ENCODE assay signal across 33 cellular contexts in the genomic region with DNA sequence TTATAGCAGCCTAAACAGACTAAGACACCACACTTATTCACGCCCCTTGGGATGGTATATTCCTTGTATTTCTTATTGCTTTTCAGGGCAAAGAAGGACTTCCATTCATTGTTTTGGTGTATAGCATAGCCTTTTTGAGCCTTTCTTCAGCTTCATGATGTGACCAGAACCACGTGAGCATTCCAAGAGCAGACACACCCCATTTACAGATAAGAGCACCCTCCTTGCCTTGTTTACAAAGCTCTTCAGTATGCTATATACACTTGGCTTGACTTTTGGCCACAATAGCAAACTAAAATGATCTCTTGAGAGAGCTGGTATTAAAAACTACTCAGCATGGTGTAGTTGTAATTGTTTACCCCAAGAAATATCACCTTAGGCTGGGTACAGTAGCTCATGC.
DNase-seq lines count a peak whose midpoint lies in the region; ATAC-seq and TF ChIP-seq lines count a peak whose summit lies in the region.
"Had no signal": no experiment of that assay in that cellular context is flagged by ENCODE, and none has a peak within 500 bp of the region (broad histone marks: within the 10 kb centered on the region; RNA-seq: fewer than 3 reads in every experiment).

No MANE protein-coding gene starts in this region.

- H3K36me3 Mint-ChIP-seq in nephron progenitor cell (ENCODE audit: low read depth), result peaks cover 84% of the 10 kb centered on the region
- H3K36me3 Mint-ChIP-seq in naive thymus-derived CD8-positive, alpha-beta T cell, result peaks cover 0 to 3% (median 0%) of the 10 kb centered on the region in 3 donors
- H3K36me3 Mint-ChIP-seq: activated naive CD4-positive, alpha-beta T cell treated with anti-CD3 and anti-CD28 coated beads, Interleukin-2, amount 10 ng/mL, durations not matched to agents 7 days and 5 days; IgD-negative memory B cell had no signal

- H3K27me3 Mint-ChIP-seq in nephron progenitor cell (ENCODE audit: low read depth, poor library complexity), result peaks cover 3% of the 10 kb centered on the region
- peaks cover 0 to 10% (median 2%) of the 10 kb centered on the region in 5 donors for H3K27me3 Mint-ChIP-seq in naive thymus-derived CD8-positive, alpha-beta T cell
- H3K27me3 Mint-ChIP-seq: activated CD4-positive, alpha-beta memory T cell treated with anti-CD3 and anti-CD28 coated beads, Interleukin-2, amount 10 ng/mL, durations not matched to agents 7 days and 5 days; B cell; central memory CD8-positive, alpha-beta T cell; IgD-negative memory B cell had no signal

- no peak overlapping the region for H3K4me3 ChIP-seq in fibroblast of the aortic adventitia (ENCODE audit: low read depth, low read length)
- H3K4me3 ChIP-seq: A549, body of pancreas, heart right ventricle, neural progenitor cell, pancreas, Peyer's patch had no signal

- in situ Hi-C loops in KBM-7 (cut with MboI; ENCODE audit: low pct_unique_long_range_greater_than_20kb, low sequenced_read_pairs), result no loop called here

- H3K27ac Mint-ChIP-seq in nephron progenitor cell, result peak overlapping the region; percentile 92
- no peak overlapping the region for H3K27ac Mint-ChIP-seq in naive thymus-derived CD8-positive, alpha-beta T cell
- H3K27ac Mint-ChIP-seq: activated CD4-positive, alpha-beta memory T cell treated with anti-CD3 and anti-CD28 coated beads, Interleukin-2, amount 10 ng/mL, durations not matched to agents 7 days and 5 days; activated T-helper 1 cell treated with anti-CD3 and anti-CD28 coated beads, Interleukin-12 subunit alpha, Interleukin-12 subunit beta, Interleukin-2, Interleukin-4 antibody, amounts not matched to agents 30 ng/mL and 10 ng/mL and 1 ng/mL, durations not matched to agents 14 hours and 24 hours and 36 hours; B cell; CD4-positive, alpha-beta memory T cell; endodermal cell; IgD-negative memory B cell; neural progenitor cell had no signal

- POLR2A ChIA-PET in naive thymus-derived CD8-positive, alpha-beta T cell (lab: Charles Lee), result interaction anchor here (0.6 kb wide), 1 partner anchor 73 kb away, joined by 7 read pairs; no protein-coding TSS in a partner anchor

- H3K9me3 Mint-ChIP-seq in nephron progenitor cell, result no peaks in the 10 kb centered on the region
- H3K9me3 Mint-ChIP-seq in naive thymus-derived CD8-positive, alpha-beta T cell, result peaks cover 0 to 3% (median 0%) of the 10 kb centered on the region in 9 donors
- H3K9me3 Mint-ChIP-seq: activated CD4-positive, alpha-beta memory T cell treated with anti-CD3 and anti-CD28 coated beads, Interleukin-2, amount 10 ng/mL, durations not matched to agents 7 days and 5 days; activated naive CD4-positive, alpha-beta T cell treated with anti-CD3 and anti-CD28 coated beads, Interleukin-2, amount 10 ng/mL, durations not matched to agents 7 days and 5 days; activated T-helper 1 cell treated with anti-CD3 and anti-CD28 coated beads, Interleukin-12 subunit alpha, Interleukin-12 subunit beta, Interleukin-2, Interleukin-4 antibody, amounts not matched to agents 30 ng/mL and 10 ng/mL and 1 ng/mL, durations not matched to agents 14 hours and 24 hours and 36 hours; central memory CD8-positive, alpha-beta T cell; IgD-negative memory B cell; neural progenitor cell had no signal

- no peak overlapping the region for H3K4me3 Mint-ChIP-seq in nephron progenitor cell
- no peak overlapping the region for H3K4me3 Mint-ChIP-seq in naive thymus-derived CD8-positive, alpha-beta T cell
- H3K4me3 Mint-ChIP-seq: activated CD4-positive, alpha-beta memory T cell treated with anti-CD3 and anti-CD28 coated beads, Interleukin-2, amount 10 ng/mL, durations not matched to agents 7 days and 5 days; activated naive CD4-positive, alpha-beta T cell treated with anti-CD3 and anti-CD28 coated beads, Interleukin-2, amount 10 ng/mL, durations not matched to agents 7 days and 5 days; activated T-helper 1 cell treated with anti-CD3 and anti-CD28 coated beads, Interleukin-12 subunit alpha, Interleukin-12 subunit beta, Interleukin-2, Interleukin-4 antibody, amounts not matched to agents 30 ng/mL and 10 ng/mL and 1 ng/mL, durations not matched to agents 14 hours and 24 hours and 36 hours; B cell; CD4-positive, alpha-beta memory T cell; central memory CD8-positive, alpha-beta T cell; endodermal cell; IgD-negative memory B cell; neural progenitor cell had no signal

- no peaks in the 10 kb centered on the region for H3K4me1 Mint-ChIP-seq in nephron progenitor cell
- H3K4me1 Mint-ChIP-seq in naive thymus-derived CD8-positive, alpha-beta T cell, result peaks cover 0 to 3% (median 0%) of the 10 kb centered on the region in 4 donors
- H3K4me1 Mint-ChIP-seq: activated CD4-positive, alpha-beta memory T cell treated with anti-CD3 and anti-CD28 coated beads, Interleukin-2, amount 10 ng/mL, durations not matched to agents 7 days and 5 days; activated naive CD4-positive, alpha-beta T cell treated with anti-CD3 and anti-CD28 coated beads, Interleukin-2, amount 10 ng/mL, durations not matched to agents 7 days and 5 days; B cell; CD4-positive, alpha-beta memory T cell; central memory CD8-positive, alpha-beta T cell had no signal

- DNase-seq in DMS79 (lab: John Stamatoyannopoulos, UW) (peak; percentile 95), NCI-H2029 treated with DMSO at 0.1 percent for 48 hours (lab: John Stamatoyannopoulos, UW) (peak; percentile 91), fibroblast of the aortic adventitia (ENCODE audit: low read depth) (peak; percentile 35), nephron progenitor cell (no peak), NCI-H1436 (lab: John Stamatoyannopoulos, UW) (no peak), KBM-7 (no peak)
- no peak for DNase-seq in naive thymus-derived CD8-positive, alpha-beta T cell
- DNase-seq: activated CD4-positive, alpha-beta memory T cell treated with anti-CD3 and anti-CD28 coated beads, Interleukin-2, amount 10 ng/mL, durations not matched to agents 7 days and 5 days; activated CD4-positive, alpha-beta T cell treated with anti-CD3 and anti-CD28 coated beads for 1 hour; activated CD8-positive, alpha-beta memory T cell treated with anti-CD3 and anti-CD28 coated beads, Interleukin-2, amount 50 U/mL, for 4 hours; activated naive CD4-positive, alpha-beta T cell treated with anti-CD3 and anti-CD28 coated beads, Interleukin-2, amount 10 ng/mL, durations not matched to agents 7 days and 5 days; body of pancreas; CD4-positive, alpha-beta memory T cell; dermis blood vessel endothelial cell; endodermal cell; foreskin keratinocyte; heart right ventricle; NCI-H1048; NCI-H1694; pancreas; Peyer's patch; retina; stimulated activated naive CD4-positive, alpha-beta T cell; SW 1271 had no signal

- ATAC-seq in naive thymus-derived CD8-positive, alpha-beta T cell, result no peak
- no peak for ATAC-seq in HG02870 (IDR thresholded peaks at IDR 0.05; ENCODE audit: unreplicated experiment)
- ATAC-seq: A549, body of pancreas, esophagus mucosa, foreskin keratinocyte, HCT116, heart right ventricle, pancreas had no signal

- TF ChIP-seq CTCF in fibroblast of the aortic adventitia (IDR thresholded peaks at IDR 0.05; ENCODE audit: insufficient read depth, low read length) (no peak), nephron progenitor cell (IDR thresholded peaks at IDR 0.05) (no peak)

Comparison
In these comparisons a context has a peak if more than half of its experiments do, and no peak if none do; other contexts are left out.
1. DNase-seq: peak in DMS79 (single experiment), NCI-H2029 treated with DMSO at 0.1 percent for 48 hours (single experiment) and fibroblast of the aortic adventitia (single experiment); none in nephron progenitor cell (single experiment), naive thymus-derived CD8-positive, alpha-beta T cell (0 of 10), NCI-H1436 (single experiment) and KBM-7 (single experiment).